ENCODE assay signal across 8 cellular contexts in genomic region chr15:31488437-31489204, GRCh38.
DNase-seq lines count a peak whose midpoint lies in the region; ATAC-seq, FAIRE-seq and TF ChIP-seq lines count a peak whose summit lies in the region.

No MANE protein-coding gene starts in this region.

- H3K27me3 Mint-ChIP-seq in activated naive CD4-positive, alpha-beta T cell treated with anti-CD3 and anti-CD28 coated beads, Interleukin-2, amount 50 U/mL, for 24 hours = peaks cover 1% of the 10 kb centered on the region

- CTCF ChIA-PET in BJ (lab: Yijun Ruan, JAX) = interaction anchor here (0.6 to 6.0 kb wide), 59 partner anchors 8 to 832 kb away, joined by 3 to 139 read pairs (median 5); partner anchors contain the start of genes FAN1 and KLF13

- H3K4me3 Mint-ChIP-seq in activated naive CD4-positive, alpha-beta T cell treated with anti-CD3 and anti-CD28 coated beads, Interleukin-2, amount 50 U/mL, for 24 hours = no peak overlapping the region

- peaks cover 35% of the 10 kb centered on the region for H3K4me1 Mint-ChIP-seq in activated naive CD4-positive, alpha-beta T cell treated with anti-CD3 and anti-CD28 coated beads, Interleukin-2, amount 50 U/mL, for 24 hours

- TF ChIP-seq CTCF in BJ (IDR thresholded peaks at IDR 0.05; ENCODE audit: insufficient read depth, low read depth, low read length) = peak; percentile 90
- TF ChIP-seq CTCF in OCI-LY3 (IDR thresholded peaks at IDR 0.05; ENCODE audit: low read depth, low read length) = peak; percentile 84
- peak in 2 of 3 donors; percentile 78 to 90 for TF ChIP-seq CTCF in omental fat pad (IDR thresholded peaks at IDR 0.05)

- ATAC-seq in GM18511 (IDR thresholded peaks at IDR 0.05; ENCODE audit: unreplicated experiment) (peak; percentile 61), omental fat pad (ENCODE audit: low FRiP score) (peak; percentile 89), HG03521 (IDR thresholded peaks at IDR 0.05; ENCODE audit: unreplicated experiment) (no peak)

- FAIRE-seq in HTR-8/SVneo (lab: Jason Lieb, UNC) (no peak), frontal cortex (lab: Jason Lieb, UNC) (peak; percentile 19)

- H3K27ac Mint-ChIP-seq in activated naive CD4-positive, alpha-beta T cell treated with anti-CD3 and anti-CD28 coated beads, Interleukin-2, amount 50 U/mL, for 24 hours = peak overlapping the region; percentile 10

- H3K9me3 Mint-ChIP-seq in activated naive CD4-positive, alpha-beta T cell treated with anti-CD3 and anti-CD28 coated beads, Interleukin-2, amount 50 U/mL, for 24 hours = no peaks in the 10 kb centered on the region

- no peaks in the 10 kb centered on the region for H3K36me3 ChIP-seq in BJ (ENCODE audit: control insufficient read depth, insufficient read depth, low read length)
- no peaks in the 10 kb centered on the region for H3K36me3 ChIP-seq in OCI-LY3 (replicated peaks; ENCODE audit: low read depth, low read length)

- H3K9me3 ChIP-seq in OCI-LY3 (ENCODE audit: insufficient read depth, low read length) = peaks cover 6% of the 10 kb centered on the region; the same call in 1 of the 2 replicates

- H3K79me2 ChIP-seq in OCI-LY3 (ENCODE audit: low read length) = no peaks in the 10 kb centered on the region

- H4K20me1 ChIP-seq in OCI-LY3 (ENCODE audit: insufficient read depth, low read length) = no peaks in the 10 kb centered on the region

- H3K4me2 ChIP-seq in OCI-LY3 (ENCODE audit: low read length) = peak overlapping the region; percentile 58

- no peak overlapping the region for H3K27ac ChIP-seq in OCI-LY3 (ENCODE audit: low read length)

- POLR2A ChIA-PET in BJ (lab: Charles Lee) = interaction anchor here (0.6 kb wide), 2 partner anchors 116 to 205 kb away, joined by 3 to 4 read pairs; no protein-coding TSS in a partner anchor

- H3K4me3 ChIP-seq in BJ (ENCODE audit: low read depth, low read length) (no peak overlapping the region), OCI-LY3 (ENCODE audit: low read length) (peak overlapping the region; percentile 22; the same call in 1 of the 2 replicates)

- 0 out of 2 replicates have a peak overlapping the region, but pooled peaks have one; percentile 6 for H2AFZ ChIP-seq in OCI-LY3 (ENCODE audit: low read depth, low read length)

- H3K9ac ChIP-seq in OCI-LY3 (ENCODE audit: low read length) = no peak overlapping the region

- H3K4me1 ChIP-seq in OCI-LY3 (ENCODE audit: low read length) = peaks cover 18% of the 10 kb centered on the region

- peaks cover 3% of the 10 kb centered on the region; the same call in 1 of the 2 replicates for H3K27me3 ChIP-seq in BJ (ENCODE audit: control insufficient read depth, insufficient read depth, low read length)
- no peaks in the 10 kb centered on the region for H3K27me3 ChIP-seq in OCI-LY3 (ENCODE audit: low read depth, low read length)

- no peak for DNase-seq in BJ (ENCODE audit: low read depth)
- peak; percentile 81 for DNase-seq in HTR-8/SVneo (ENCODE audit: insufficient read length, low spot score)
- peak; percentile 77 to 85 for DNase-seq in frontal cortex (ENCODE audit: low spot score in 2 of 2)
- no peak for DNase-seq in omental fat pad (ENCODE audit: low spot score)

- peaks cover 5% of the 10 kb centered on the region for H3K36me3 Mint-ChIP-seq in activated naive CD4-positive, alpha-beta T cell treated with anti-CD3 and anti-CD28 coated beads, Interleukin-2, amount 50 U/mL, for 24 hours

Comparison
In these comparisons a context has a peak if more than half of its experiments do, and no peak if none do; other contexts are left out.
1. DNase-seq: peak in HTR-8/SVneo (single experiment) and frontal cortex (2 of 2); none in BJ (single experiment) and omental fat pad (single experiment).
2. Peak in every context shown above with its lines, with median percentiles within 50 percentile points of each other: CTCF ChIP-seq.